ENCODE assay signal across 22 cellular contexts in the genomic region with DNA sequence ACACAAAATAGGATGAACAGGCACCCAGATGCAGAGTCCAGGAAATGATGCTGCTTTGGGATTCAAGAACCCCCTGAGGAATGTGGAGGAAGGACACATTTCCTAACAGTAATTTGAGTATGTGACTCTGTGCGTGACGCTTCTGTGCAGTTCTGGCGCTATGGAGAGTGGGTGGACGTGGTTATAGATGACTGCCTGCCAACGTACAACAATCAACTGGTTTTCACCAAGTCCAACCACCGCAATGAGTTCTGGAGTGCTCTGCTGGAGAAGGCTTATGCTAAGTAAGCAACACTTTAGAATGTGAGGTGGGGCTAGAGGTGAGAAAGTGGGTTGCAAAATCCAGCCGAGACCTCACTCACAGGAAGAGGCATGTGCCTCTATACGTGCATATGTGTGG. TPM values are rescaled to one million over a fixed set of nuclear protein-coding genes. Genes with fewer than 3 reads are reported as not detected.
A peak's percentile ranks its signal among the peaks of the same experiment; 100 is the strongest.
DNase-seq lines count a peak whose midpoint lies in the region; ATAC-seq, FAIRE-seq and TF ChIP-seq lines count a peak whose summit lies in the region.
"Had no signal": no experiment of that assay in that cellular context is flagged by ENCODE, and none has a peak within 500 bp of the region (broad histone marks: within the 10 kb centered on the region; RNA-seq: fewer than 3 reads in every experiment).

No MANE protein-coding gene starts in this region.

- peak overlapping the region in 8 of 11 experiments; percentile 63 to 87 (median 75); a peak in 14 of 22 replicates for H3K27ac ChIP-seq in BLaER1 treated with 17β-estradiol and CSF1 and Interleukin-3, amounts not matched to agents 10 nM and 100 nM
- H3K27ac ChIP-seq in RWPE2 (ENCODE audit: poor library complexity, severe bottlenecking) (no peak overlapping the region), gastrocnemius medialis (peak overlapping the region; percentile 91 to 96 (median 94))

- no peaks in the 10 kb centered on the region for H3K27me3 Mint-ChIP-seq in immature natural killer cell (ENCODE audit: low read depth in 3 of 3)
- H3K27me3 Mint-ChIP-seq: activated CD4-positive, alpha-beta T cell treated with anti-CD3 and anti-CD28 coated beads for 36 hours; activated T-cell treated with anti-CD3 and anti-CD28 coated beads, Interleukin-2, amount 50 U/mL, for 24 hours; CD4-positive, alpha-beta memory T cell had no signal

- peak overlapping the region in 3 of 10 experiments; percentile 3 to 33 (median 32); a peak in 3 of 20 replicates for H3K4me3 ChIP-seq in BLaER1 treated with 17β-estradiol and CSF1 and Interleukin-3, amounts not matched to agents 10 nM and 100 nM
- H3K4me3 ChIP-seq in RWPE2 (ENCODE audit: severe bottlenecking) (no peak overlapping the region), gastrocnemius medialis (no peak overlapping the region)

- no peak for FAIRE-seq in HTR-8/SVneo (lab: Jason Lieb, UNC)
- FAIRE-seq: small intestine had no signal

- intact Hi-C loops in gastrocnemius medialis (cut with DNase I; ENCODE audit: low total_unique reads) = loop anchor here (2.0 to 10.0 kb wide), 4 partner anchors 29 to 183 kb away; partner anchors contain the start of genes CAPN3, GANC, TMEM87A and VPS39

- no peaks in the 10 kb centered on the region for H3K27me3 ChIP-seq in BLaER1 treated with 17β-estradiol and CSF1 and Interleukin-3, amounts not matched to agents 10 nM and 100 nM
- H3K27me3 ChIP-seq in RWPE2 (ENCODE audit: insufficient read depth, poor library complexity, severe bottlenecking) (no peaks in the 10 kb centered on the region), gastrocnemius medialis (no peaks in the 10 kb centered on the region)

- peak overlapping the region in 1 of 5 donors; percentile 31 for H3K4me3 Mint-ChIP-seq in immature natural killer cell
- H3K4me3 Mint-ChIP-seq: activated CD4-positive, alpha-beta T cell treated with anti-CD3 and anti-CD28 coated beads for 36 hours; activated T-cell treated with anti-CD3 and anti-CD28 coated beads, Interleukin-2, amount 50 U/mL, for 24 hours had no signal

- DNase-seq in RWPE2 (ENCODE audit: low spot score) = peak; percentile 19
- peak; percentile 13 to 43 (median 40) for DNase-seq in immature natural killer cell
- DNase-seq in gastrocnemius medialis = no peak
- DNase-seq in activated effector memory CD4-positive, alpha-beta T cell treated with Interleukin-2 at 50 U/mL for 16 hours = no peak
- no peak for DNase-seq in GM19240 (ENCODE audit: insufficient read length, low spot score)
- no peak for DNase-seq in HTR-8/SVneo (ENCODE audit: insufficient read length, low spot score)
- DNase-seq: activated CD4-positive, alpha-beta T cell treated with anti-CD3 and anti-CD28 coated beads for 36 hours; activated CD8-positive, alpha-beta memory T cell treated with anti-CD3 and anti-CD28 coated beads for 24 hours; activated naive CD4-positive, alpha-beta T cell; activated T-cell treated with anti-CD3 and anti-CD28 coated beads, Interleukin-2, amount 50 U/mL, for 24 hours; amniotic stem cell; caudate nucleus; CD4-positive, alpha-beta memory T cell; GF-D8; midbrain; NCI-H1048; NCI-H1694 treated with DMSO at 0.1 percent for 48 hours; NCI-H526 treated with DMSO at 0.1 percent for 48 hours; small intestine; stimulated activated CD4-positive, alpha-beta T cell treated with anti-CD3 and anti-CD28 coated beads, Interleukin-2, amount 100 ng/mL, for 24 hours had no signal

- no peaks in the 10 kb centered on the region for H4K20me1 ChIP-seq in BLaER1 treated with 17β-estradiol and CSF1 and Interleukin-3, amounts not matched to agents 10 nM and 100 nM

- TF ChIP-seq CTCF in RWPE2 (IDR thresholded peaks at IDR 0.05; ENCODE audit: poor library complexity, severe bottlenecking) (no peak), gastrocnemius medialis (IDR thresholded peaks at IDR 0.05 in 4 of 5, conservative IDR thresholded peaks at IDR 0.05 in 1 of 5) (no peak)

- peaks cover 8 to 15% of the 10 kb centered on the region in 2 donors for H3K4me1 Mint-ChIP-seq in immature natural killer cell
- H3K4me1 Mint-ChIP-seq: activated CD4-positive, alpha-beta T cell treated with anti-CD3 and anti-CD28 coated beads for 36 hours; CD4-positive, alpha-beta memory T cell had no signal

- no peaks in the 10 kb centered on the region for H3K9me3 Mint-ChIP-seq in immature natural killer cell
- H3K9me3 Mint-ChIP-seq: activated T-cell treated with anti-CD3 and anti-CD28 coated beads, Interleukin-2, amount 50 U/mL, for 24 hours; CD4-positive, alpha-beta memory T cell had no signal

- H3K36me3 ChIP-seq in BLaER1 treated with 17β-estradiol and CSF1 and Interleukin-3, amounts not matched to agents 10 nM and 100 nM = peaks cover 0 to 3% (median 0%) of the 10 kb centered on the region in 11 experiments; a peak in 1 of 22 replicates
- H3K36me3 ChIP-seq in RWPE2 (ENCODE audit: low read depth) = no peaks in the 10 kb centered on the region
- peaks cover 0 to 13% of the 10 kb centered on the region in 2 donors for H3K36me3 ChIP-seq in gastrocnemius medialis

- H3K9ac ChIP-seq in BLaER1 treated with 17β-estradiol and CSF1 and Interleukin-3, amounts not matched to agents 10 nM and 100 nM = peak overlapping the region in 7 of 11 experiments; percentile 19 to 74 (median 58); a peak in 12 of 22 replicates

- H3K36me3 Mint-ChIP-seq in immature natural killer cell = no peaks in the 10 kb centered on the region

- no peaks in the 10 kb centered on the region; a peak in 1 of 22 replicates for H3K9me3 ChIP-seq in BLaER1 treated with 17β-estradiol and CSF1 and Interleukin-3, amounts not matched to agents 10 nM and 100 nM (replicated peaks in 1 of 11)
- H3K9me3 ChIP-seq in RWPE2 (ENCODE audit: severe bottlenecking) (no peaks in the 10 kb centered on the region), gastrocnemius medialis (no peaks in the 10 kb centered on the region)

- peaks cover 31 to 69% (median 61%) of the 10 kb centered on the region in 10 experiments for H3K4me1 ChIP-seq in BLaER1 treated with 17β-estradiol and CSF1 and Interleukin-3, amounts not matched to agents 10 nM and 100 nM
- H3K4me1 ChIP-seq in RWPE2 (ENCODE audit: insufficient read depth, poor library complexity, severe bottlenecking) (no peaks in the 10 kb centered on the region), gastrocnemius medialis (peaks cover 36 to 45% of the 10 kb centered on the region in 2 donors)

- H3K4me2 ChIP-seq in BLaER1 treated with 17β-estradiol and CSF1 and Interleukin-3, amounts not matched to agents 10 nM and 100 nM = peak overlapping the region; percentile 57 to 94 (median 84)

- TF ChIP-seq POLR2A in gastrocnemius medialis (IDR thresholded peaks at IDR 0.05) = no peak

- in situ Hi-C loops in gastrocnemius medialis (cut with MboI; ENCODE audit: low sequenced_read_pairs in 4 of 4) = loop anchor here in 2 of 4 donors (10.0 kb wide), 1 partner anchor 113 kb away; the partner anchor contains the start of genes GANC (in 2 of the 2) and TMEM87A (in 2 of the 2)

- peak overlapping the region in 4 of 6 donors; percentile 18 to 74 (median 33) for H3K27ac Mint-ChIP-seq in immature natural killer cell
- H3K27ac Mint-ChIP-seq: activated CD4-positive, alpha-beta T cell treated with anti-CD3 and anti-CD28 coated beads for 36 hours; activated T-cell treated with anti-CD3 and anti-CD28 coated beads, Interleukin-2, amount 50 U/mL, for 24 hours; progenitor cell of endocrine pancreas had no signal

- ATAC-seq in RWPE2 (ENCODE audit: low read depth) (no peak), gastrocnemius medialis (peak in 1 of 2 donors; percentile 4)
- ATAC-seq: activated CD4-positive, alpha-beta T cell treated with anti-CD3 and anti-CD28 coated beads for 36 hours had no signal

RNA-seq across cellular contexts. Expression of gene CAPN3, which starts 28.3 kb away (rescaled TPM):
- 1 to 10 TPM in 2 of 3 donors, not detected in 1; 1.9 to 2.3 TPM for polyA plus RNA-seq in immature natural killer cell
- total RNA-seq in gastrocnemius medialis = 100 to 1,000 TPM in 3 of 4 donors, 10 to 100 TPM in 1; 96.8 to 263 (median 163) TPM

Comparison
In these comparisons a context has a peak if more than half of its experiments do, and no peak if none do; other contexts are left out.
1. DNase-seq: peak in RWPE2 (single experiment) and immature natural killer cell (3 of 3); none in gastrocnemius medialis (0 of 2), activated effector memory CD4-positive, alpha-beta T cell treated with Interleukin-2 at 50 U/mL for 16 hours (single experiment), GM19240 (single experiment) and HTR-8/SVneo (single experiment).